8 cellular contexts compared by ENCODE assay signal in the genomic region with DNA sequence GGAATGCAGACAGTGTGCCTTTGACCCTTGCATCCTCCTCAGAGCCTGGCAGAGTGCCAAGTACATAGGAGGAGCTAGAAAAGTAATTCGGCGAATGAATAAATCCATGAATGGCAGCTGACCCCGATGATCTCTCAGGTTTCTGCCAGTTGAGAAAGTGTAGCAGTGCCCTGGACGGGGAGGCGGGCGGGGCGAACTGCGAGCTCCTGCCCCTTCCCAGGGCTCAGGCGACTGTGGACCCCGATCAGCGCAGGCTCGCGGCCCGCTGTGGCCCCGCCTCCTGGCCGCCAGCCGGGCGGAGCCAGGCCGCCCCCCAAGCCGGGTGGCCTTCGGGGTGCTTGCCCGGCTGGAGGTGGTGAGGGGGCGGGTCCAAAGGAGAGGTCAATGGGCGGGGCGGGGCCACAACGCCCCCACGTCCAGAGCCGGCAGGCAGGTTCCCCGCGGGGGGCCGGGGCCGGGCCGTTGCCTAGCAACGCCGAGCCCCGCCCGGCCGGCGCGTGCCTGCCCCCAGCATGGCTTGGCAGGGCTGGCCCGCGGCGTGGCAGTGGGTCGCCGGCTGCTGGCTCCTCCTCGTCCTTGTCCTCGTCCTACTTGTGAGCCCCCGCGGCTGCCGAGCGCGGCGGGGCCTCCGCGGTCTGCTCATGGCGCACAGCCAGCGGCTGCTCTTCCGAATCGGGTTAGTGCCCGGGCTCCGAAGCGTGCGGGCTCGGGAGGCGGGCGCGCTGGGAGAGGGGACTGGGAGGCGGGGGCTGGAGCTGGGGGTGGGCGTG. TPM values are rescaled to one million over a fixed set of nuclear protein-coding genes. Genes with fewer than 3 reads are reported as not detected.
A peak's percentile ranks its signal among the peaks of the same experiment; 100 is the strongest.
DNase-seq lines count a peak whose midpoint lies in the region; ATAC-seq and TF ChIP-seq lines count a peak whose summit lies in the region.

No MANE protein-coding gene starts in this region.

- in situ Hi-C loops in Panc1 (cut with HindIII; ENCODE audit: low pct_unique_long_range_greater_than_20kb, low sequenced_read_pairs), result no loop called here

- no peaks in the 10 kb centered on the region for H3K9me3 ChIP-seq in Panc1 (ENCODE audit: control insufficient read depth, insufficient read depth, low read depth, low read length)

- intact Hi-C loops in Panc1 (cut with micrococcal nuclease; ENCODE audit: unreplicated experiment), result no loop called here

- TF ChIP-seq CTCF in Panc1 (IDR thresholded peaks at IDR 0.05), result no peak
- TF ChIP-seq CTCF in foreskin fibroblast (IDR thresholded peaks at IDR 0.05; ENCODE audit: low read depth, low read length), result no peak
- no peak for TF ChIP-seq CTCF in neural crest cell (conservative IDR thresholded peaks at IDR 0.05)

- DNase-seq in DMS 273 (lab: John Stamatoyannopoulos, UW; ENCODE audit: unreplicated experiment), result peak; percentile 94
- peak; percentile 91 for DNase-seq in HuH-7 (ENCODE audit: low spot score)
- no peak for DNase-seq in Panc1 (ENCODE audit: low read depth, low spot score)
- peak; percentile 17 for DNase-seq in activated effector memory CD4-positive, alpha-beta T cell treated with Interleukin-2 at 50 U/mL for 16 hours
- DNase-seq in foreskin fibroblast, result peak; percentile 56 to 79
- peak; percentile 66 for DNase-seq in neural crest cell (ENCODE audit: low read depth, low spot score)
- DNase-seq in substantia nigra (lab: John Stamatoyannopoulos, UW), result peak in 43 of 49 donors; percentile 19 to 97 (median 53)

- ATAC-seq in GM21515 (IDR thresholded peaks at IDR 0.05; ENCODE audit: unreplicated experiment) (peak; percentile 76), Panc1 (peak; percentile 87)

- no peaks in the 10 kb centered on the region for H3K9me3 Mint-ChIP-seq in neural crest cell

- CTCF ChIA-PET in Panc1 (lab: Charles Lee), result interaction anchor here (0.5 to 0.6 kb wide), 2 partner anchors 15 to 574 kb away, joined by 4 to 8 read pairs; no protein-coding TSS in a partner anchor

- peaks cover 68% of the 10 kb centered on the region for H3K27me3 Mint-ChIP-seq in neural crest cell (ENCODE audit: low read depth)

- peak overlapping the region; percentile 95 for H3K4me3 Mint-ChIP-seq in neural crest cell

- H3K4me1 ChIP-seq in Panc1 (ENCODE audit: control insufficient read depth, insufficient read depth, low read length), result peaks cover 13% of the 10 kb centered on the region

- BruUV-seq in Panc1 (replicated peaks; lab: Mats Ljungman, UMichigan), result no TSS peak

- H3K4me3 ChIP-seq in Panc1 (ENCODE audit: low read depth in 2 of 2, low read length in 2 of 2) (peak overlapping the region; percentile 64 to 73), foreskin fibroblast (ENCODE audit: low read depth in 1 of 2, low read length in 2 of 2) (peak overlapping the region; percentile 58 to 69)

- H3K36me3 Mint-ChIP-seq in neural crest cell (ENCODE audit: low read depth), result no peaks in the 10 kb centered on the region

- POLR2A ChIA-PET in Panc1 (lab: Charles Lee), result interaction anchor here (0.6 kb wide), 1 partner anchor 33 kb away, joined by 4 read pairs; no protein-coding TSS in a partner anchor

- H3K27me3 ChIP-seq in Panc1 (ENCODE audit: control insufficient read depth, insufficient read depth, low read length), result no peaks in the 10 kb centered on the region

- H3K27ac ChIP-seq in Panc1 (ENCODE audit: low read length) (no peak overlapping the region), substantia nigra (ENCODE audit: low read depth, low read length, poor library complexity, severe bottlenecking) (peak overlapping the region; percentile 58)

- peaks cover 20% of the 10 kb centered on the region for H3K4me1 Mint-ChIP-seq in neural crest cell

- no peaks in the 10 kb centered on the region for H3K36me3 ChIP-seq in Panc1 (ENCODE audit: control insufficient read depth, insufficient read depth, low read length)

- peak overlapping the region; percentile 53 for H3K27ac Mint-ChIP-seq in neural crest cell (ENCODE audit: unreplicated experiment)

RNA-seq across cellular contexts. Expression of a gene that starts 30.6 kb away (rescaled TPM):
- 114 TPM for total RNA-seq in Panc1 (2021; ENCODE audit: unreplicated experiment)
- polyA plus RNA-seq in Panc1 (2012; ENCODE audit: insufficient read length), result 159 TPM
- total RNA-seq in neural crest cell, result 8.0 and 8.5 TPM in 2 replicates

RNA-seq across cellular contexts. Expression of a gene that starts 33.7 kb away (rescaled TPM):
- total RNA-seq in Panc1 (2021; ENCODE audit: unreplicated experiment) (0.18 TPM), neural crest cell (0.30 TPM in 1 of 2 replicates, not detected in the other)
- polyA plus RNA-seq in Panc1 (2012; ENCODE audit: insufficient read length), result 0.55 TPM

RNA-seq across cellular contexts. Expression of a gene that starts 52.6 kb away (rescaled TPM):
- total RNA-seq in Panc1 (2021; ENCODE audit: unreplicated experiment), result 49.0 TPM
- polyA plus RNA-seq in Panc1 (2012; ENCODE audit: insufficient read length), result 66.6 TPM
- 40.3 and 42.3 TPM in 2 replicates for total RNA-seq in neural crest cell

RNA-seq across cellular contexts. Expression of a gene that starts 53.0 kb away (rescaled TPM):
- total RNA-seq in Panc1 (2021; ENCODE audit: unreplicated experiment) (103 TPM), neural crest cell (76.6 and 77.6 TPM in 2 replicates)
- polyA plus RNA-seq in Panc1 (2012; ENCODE audit: insufficient read length), result 166 TPM

RNA-seq across cellular contexts. Expression of a gene that starts 59.1 kb away (rescaled TPM):
- total RNA-seq in Panc1 (2021; ENCODE audit: unreplicated experiment), result 0.31 TPM
- 0.62 TPM for polyA plus RNA-seq in Panc1 (2012; ENCODE audit: insufficient read length)
- 0.09 TPM in 1 of 2 replicates, not detected in the other for total RNA-seq in neural crest cell

Comparison
In these comparisons a context has a peak if more than half of its experiments do, and no peak if none do; other contexts are left out.
1. RNA of a gene that starts 30.6 kb away (total RNA-seq): 114 TPM in Panc1 (single experiment); 8.0 to 8.5 TPM in neural crest cell; every median in the first group is over 10 times any median in the second.